Comparison of ENCODE assay signal across 24 cellular contexts in the genomic region with DNA sequence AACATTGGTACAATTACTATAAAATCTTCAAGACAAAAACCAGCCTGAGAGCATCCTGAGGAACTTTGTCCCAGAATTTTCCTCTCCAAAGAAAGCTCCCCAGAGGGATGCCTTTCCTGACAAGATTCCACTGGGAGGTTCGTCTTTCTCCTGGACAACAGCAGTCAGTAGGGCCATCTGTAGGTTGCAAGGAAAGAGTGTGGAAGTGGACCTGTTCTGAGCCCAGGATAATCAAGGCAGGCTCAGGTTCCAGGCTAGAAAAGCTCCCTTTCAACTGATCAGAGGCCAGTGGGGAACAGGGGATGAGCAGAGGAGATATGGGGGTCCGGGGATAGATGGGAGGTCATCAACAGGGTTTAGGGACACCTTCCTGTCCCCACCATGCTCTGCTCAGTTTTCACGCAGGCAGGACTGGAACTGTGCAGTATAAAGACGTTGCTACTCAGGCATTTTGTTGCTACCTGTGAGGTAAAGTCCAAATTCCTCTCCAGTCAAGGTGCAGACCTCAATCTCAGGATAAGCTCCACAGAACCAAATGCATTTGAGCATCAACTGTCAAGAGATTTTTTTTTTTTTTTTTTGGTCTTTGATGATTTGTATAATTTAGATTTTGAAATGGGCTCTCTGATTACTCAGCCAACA.
"Had no signal": no experiment of that assay in that cellular context is flagged by ENCODE, and none has a peak within 500 bp of the region (broad histone marks: within the 10 kb centered on the region; RNA-seq: fewer than 3 reads in every experiment).

No MANE protein-coding gene starts in this region.

- H3K27me3 ChIP-seq: gastrocnemius medialis, right atrium auricular region, uterus had no signal

- H3K9me3 Mint-ChIP-seq: activated CD4-positive, alpha-beta T cell treated with anti-CD3 and anti-CD28 coated beads, Interleukin-2, amount 10 ng/mL, durations not matched to agents 7 days and 5 days; activated CD8-positive, alpha-beta T cell treated with anti-CD3 and anti-CD28 coated beads for 36 hours; activated naive CD4-positive, alpha-beta T cell treated with anti-CD3 and anti-CD28 coated beads, Interleukin-2, amount 50 U/mL, for 24 hours; activated naive CD8-positive, alpha-beta T cell treated with anti-CD3 and anti-CD28 coated beads, Interleukin-2, amount 50 U/mL, for 24 hours; activated T-helper 2 cell treated with anti-CD3 and anti-CD28 coated beads, Interferon-gamma antibody, Interleukin-2, Interleukin-4, amounts not matched to agents 10 μg/mL and 5 μg/mL and 100 μg/mL, durations not matched to agents 14 hours and 24 hours and 36 hours; dendritic cell treated with granulocyte-macrophage colony-stimulating factor and Interleukin-4, amounts not matched to agents 40 ng/mL and 50 ng/mL, for 4 days; natural killer cell; stimulated activated naive CD8-positive, alpha-beta T cell treated with anti-CD3 and anti-CD28 coated beads, Interleukin-15, Interleukin-2, amounts not matched to agents 100 ng/mL and 50 ng/mL, for 24 hours had no signal

- ATAC-seq: activated CD8-positive, alpha-beta T cell treated with anti-CD3 and anti-CD28 coated beads for 36 hours; activated naive CD8-positive, alpha-beta T cell treated with anti-CD3 and anti-CD28 coated beads, Interleukin-2, amount 50 U/mL, for 24 hours; gastrocnemius medialis; left cardiac atrium; natural killer cell; T-helper 17 cell had no signal

- H3K27me3 Mint-ChIP-seq: activated CD4-positive, alpha-beta T cell treated with anti-CD3 and anti-CD28 coated beads, Interleukin-2, amount 10 ng/mL, durations not matched to agents 7 days and 5 days; activated CD8-positive, alpha-beta T cell treated with anti-CD3 and anti-CD28 coated beads for 36 hours; activated naive CD4-positive, alpha-beta T cell treated with anti-CD3 and anti-CD28 coated beads, Interleukin-2, amount 50 U/mL, for 24 hours; activated naive CD8-positive, alpha-beta T cell treated with anti-CD3 and anti-CD28 coated beads, Interleukin-2, amount 50 U/mL, for 24 hours; dendritic cell treated with granulocyte-macrophage colony-stimulating factor and Interleukin-4, amounts not matched to agents 40 ng/mL and 50 ng/mL, for 4 days; stimulated activated naive CD8-positive, alpha-beta T cell treated with anti-CD3 and anti-CD28 coated beads, Interleukin-15, Interleukin-2, amounts not matched to agents 100 ng/mL and 50 ng/mL, for 24 hours; T-helper 17 cell had no signal

- H3K4me3 ChIP-seq: gastrocnemius medialis, right atrium auricular region, thoracic aorta, uterus had no signal

- H3K4me3 Mint-ChIP-seq: activated CD4-positive, alpha-beta T cell treated with anti-CD3 and anti-CD28 coated beads, Interleukin-2, amount 10 ng/mL, durations not matched to agents 7 days and 5 days; activated CD8-positive, alpha-beta T cell treated with anti-CD3 and anti-CD28 coated beads for 36 hours; activated naive CD4-positive, alpha-beta T cell treated with anti-CD3 and anti-CD28 coated beads, Interleukin-2, amount 50 U/mL, for 24 hours; activated naive CD8-positive, alpha-beta T cell treated with anti-CD3 and anti-CD28 coated beads, Interleukin-2, amount 50 U/mL, for 24 hours; dendritic cell treated with granulocyte-macrophage colony-stimulating factor and Interleukin-4, amounts not matched to agents 40 ng/mL and 50 ng/mL, for 4 days; natural killer cell; stimulated activated naive CD8-positive, alpha-beta T cell treated with anti-CD3 and anti-CD28 coated beads, Interleukin-15, Interleukin-2, amounts not matched to agents 100 ng/mL and 50 ng/mL, for 24 hours; T-helper 17 cell had no signal

- DNase-seq: activated CD4-positive, alpha-beta T cell treated with anti-CD3 and anti-CD28 coated beads for 1 hour; activated CD4-positive, alpha-beta T cell treated with anti-CD3 and anti-CD28 coated beads, Interleukin-2, amount 10 ng/mL, durations not matched to agents 7 days and 5 days; activated CD8-positive, alpha-beta T cell treated with anti-CD3 and anti-CD28 coated beads for 36 hours; activated naive CD8-positive, alpha-beta T cell treated with anti-CD3 and anti-CD28 coated beads, Interleukin-2, amount 50 U/mL, for 24 hours; activated T-cell treated with anti-CD3 and anti-CD28 coated beads, Interleukin-2, amount 50 U/mL, for 48 hours; amygdala; caudate nucleus; gastrocnemius medialis; head of caudate nucleus; hippocampal formation; left cardiac atrium; natural killer cell; stimulated activated CD4-positive, alpha-beta T cell treated with anti-CD3 and anti-CD28 coated beads, Interleukin-4, amount 100 ng/mL, for 1 hour; T-helper 17 cell; T1000; trophoblast cell; uterus had no signal

- H3K9me3 ChIP-seq: gastrocnemius medialis, right atrium auricular region, thoracic aorta, uterus had no signal

- H3K36me3 ChIP-seq: gastrocnemius medialis, right atrium auricular region, thoracic aorta, uterus had no signal

- H3K27ac Mint-ChIP-seq: activated CD4-positive, alpha-beta T cell treated with anti-CD3 and anti-CD28 coated beads, Interleukin-2, amount 10 ng/mL, durations not matched to agents 7 days and 5 days; activated CD8-positive, alpha-beta T cell treated with anti-CD3 and anti-CD28 coated beads for 36 hours; activated naive CD4-positive, alpha-beta T cell treated with anti-CD3 and anti-CD28 coated beads, Interleukin-2, amount 50 U/mL, for 24 hours; activated naive CD8-positive, alpha-beta T cell treated with anti-CD3 and anti-CD28 coated beads, Interleukin-2, amount 50 U/mL, for 24 hours; activated T-helper 2 cell treated with anti-CD3 and anti-CD28 coated beads, Interferon-gamma antibody, Interleukin-2, Interleukin-4, amounts not matched to agents 10 μg/mL and 5 μg/mL and 100 μg/mL, durations not matched to agents 14 hours and 24 hours and 36 hours; dendritic cell treated with granulocyte-macrophage colony-stimulating factor and Interleukin-4, amounts not matched to agents 40 ng/mL and 50 ng/mL, for 4 days; natural killer cell; stimulated activated naive CD8-positive, alpha-beta T cell treated with anti-CD3 and anti-CD28 coated beads, Interleukin-15, Interleukin-2, amounts not matched to agents 100 ng/mL and 50 ng/mL, for 24 hours; T-helper 17 cell had no signal

- H3K4me1 ChIP-seq: gastrocnemius medialis, right atrium auricular region, uterus had no signal

- H3K27ac ChIP-seq: epithelial cell of prostate, gastrocnemius medialis, right atrium auricular region, thoracic aorta, uterus had no signal
